9 cellular contexts compared by ENCODE assay signal in the genomic region with DNA sequence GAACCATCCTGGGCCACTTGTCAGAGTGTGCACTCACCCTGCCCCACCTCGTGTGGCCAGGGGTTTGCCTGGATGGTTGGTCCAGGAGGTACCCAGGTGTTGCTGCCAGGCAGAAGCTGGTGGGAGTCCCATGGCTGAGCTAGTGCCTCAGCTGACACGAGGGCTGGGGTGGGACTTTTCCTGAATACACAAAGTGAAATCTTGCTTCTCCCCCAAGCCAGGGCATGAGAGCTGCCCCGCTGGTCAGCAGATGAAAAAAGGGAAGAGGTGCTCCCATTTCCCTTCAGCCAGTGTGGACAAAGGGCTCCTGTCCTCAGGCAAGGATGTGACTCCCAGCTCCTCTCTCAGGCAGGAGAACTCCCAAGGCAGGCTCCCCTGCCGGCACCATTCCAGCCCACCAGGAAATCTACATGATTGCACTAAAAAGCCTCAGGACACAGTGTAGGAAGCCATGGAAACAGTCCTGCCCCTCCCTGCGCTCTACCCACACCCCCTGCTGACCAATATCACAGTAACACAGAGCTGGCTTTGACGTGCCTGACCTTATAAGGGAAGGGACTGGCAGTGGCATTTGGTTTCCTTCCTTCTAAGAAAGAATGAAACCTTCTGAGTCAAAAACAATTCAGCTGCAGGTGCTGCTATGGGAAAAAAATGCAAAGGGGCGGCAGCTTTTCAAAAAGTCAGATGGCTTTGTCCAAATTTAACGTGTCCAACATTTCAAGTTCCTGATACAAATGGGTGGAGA. TPM values are rescaled to one million over a fixed set of nuclear protein-coding genes. Genes with fewer than 3 reads are reported as not detected.
DNase-seq lines count a peak whose midpoint lies in the region; ATAC-seq, FAIRE-seq and TF ChIP-seq lines count a peak whose summit lies in the region.
"Had no signal": no experiment of that assay in that cellular context is flagged by ENCODE, and none has a peak within 500 bp of the region (broad histone marks: within the 10 kb centered on the region; RNA-seq: fewer than 3 reads in every experiment).

No MANE protein-coding gene starts in this region.

- peak; percentile 45 for DNase-seq in NK-92 treated with Interleukin-12 subunit alpha and Interleukin-12 subunit beta, amount 100 ng/mL, for 24 hours (lab: John Stamatoyannopoulos, UW)
- DNase-seq in NK-92 (lab: John Stamatoyannopoulos, UW; ENCODE audit: unreplicated experiment) (no peak), NCI-H146 treated with DMSO at 0.1 percent for 48 hours (lab: John Stamatoyannopoulos, UW; ENCODE audit: unreplicated experiment) (peak; percentile 86), fibroblast of the conjunctiva (ENCODE audit: low read depth) (peak; percentile 52), omental fat pad (ENCODE audit: low spot score) (no peak), urothelium cell line (ENCODE audit: low spot score) (peak; percentile 40)
- peak; percentile 63 for DNase-seq in activated T-helper 1 cell treated with anti-CD3 and anti-CD28 coated beads, Interleukin-12 subunit alpha, Interleukin-12 subunit beta, Interleukin-2, Interleukin-4 antibody, amounts not matched to agents 30 ng/mL and 10 ng/mL and 1 ng/mL, durations not matched to agents 14 hours and 24 hours and 36 hours (ENCODE audit: low spot score)

- no peak for FAIRE-seq in urothelium cell line (lab: Jason Lieb, UNC)
- FAIRE-seq: G401.6 had no signal

- H3K9me3 Mint-ChIP-seq in activated T-helper 1 cell treated with anti-CD3 and anti-CD28 coated beads, Interleukin-12 subunit alpha, Interleukin-12 subunit beta, Interleukin-2, Interleukin-4 antibody, amounts not matched to agents 30 ng/mL and 10 ng/mL and 1 ng/mL, durations not matched to agents 14 hours and 24 hours and 36 hours = no peaks in the 10 kb centered on the region

- ATAC-seq in HG02588 (IDR thresholded peaks at IDR 0.05; ENCODE audit: unreplicated experiment) (peak; percentile 99), omental fat pad (ENCODE audit: low FRiP score) (peak; percentile 75)

- peaks cover 44% of the 10 kb centered on the region for H3K4me1 Mint-ChIP-seq in activated T-helper 1 cell treated with anti-CD3 and anti-CD28 coated beads, Interleukin-12 subunit alpha, Interleukin-12 subunit beta, Interleukin-2, Interleukin-4 antibody, amounts not matched to agents 30 ng/mL and 10 ng/mL and 1 ng/mL, durations not matched to agents 14 hours and 24 hours and 36 hours (ENCODE audit: low read depth)

- H3K36me3 Mint-ChIP-seq in activated T-helper 1 cell treated with anti-CD3 and anti-CD28 coated beads, Interleukin-12 subunit alpha, Interleukin-12 subunit beta, Interleukin-2, Interleukin-4 antibody, amounts not matched to agents 30 ng/mL and 10 ng/mL and 1 ng/mL, durations not matched to agents 14 hours and 24 hours and 36 hours (ENCODE audit: low read depth) = peaks cover 3% of the 10 kb centered on the region

- H3K4me3 Mint-ChIP-seq in activated T-helper 1 cell treated with anti-CD3 and anti-CD28 coated beads, Interleukin-12 subunit alpha, Interleukin-12 subunit beta, Interleukin-2, Interleukin-4 antibody, amounts not matched to agents 30 ng/mL and 10 ng/mL and 1 ng/mL, durations not matched to agents 14 hours and 24 hours and 36 hours = peak overlapping the region; percentile 68

- TF ChIP-seq CTCF in omental fat pad (IDR thresholded peaks at IDR 0.05) = no peak

- H3K27me3 Mint-ChIP-seq in activated T-helper 1 cell treated with anti-CD3 and anti-CD28 coated beads, Interleukin-12 subunit alpha, Interleukin-12 subunit beta, Interleukin-2, Interleukin-4 antibody, amounts not matched to agents 30 ng/mL and 10 ng/mL and 1 ng/mL, durations not matched to agents 14 hours and 24 hours and 36 hours (ENCODE audit: insufficient read depth) = no peaks in the 10 kb centered on the region

- peak overlapping the region; percentile 90 for H3K27ac Mint-ChIP-seq in activated T-helper 1 cell treated with anti-CD3 and anti-CD28 coated beads, Interleukin-12 subunit alpha, Interleukin-12 subunit beta, Interleukin-2, Interleukin-4 antibody, amounts not matched to agents 30 ng/mL and 10 ng/mL and 1 ng/mL, durations not matched to agents 14 hours and 24 hours and 36 hours

- intact Hi-C loops in activated T-helper 1 cell treated with anti-CD3 and anti-CD28 coated beads, Interleukin-12 subunit alpha, Interleukin-12 subunit beta, Interleukin-2, Interleukin-4 antibody, amounts not matched to agents 30 ng/mL and 10 ng/mL and 1 ng/mL, durations not matched to agents 14 hours and 24 hours and 36 hours (cut with micrococcal nuclease) = loop anchor here (1.0 to 2.0 kb wide), 7 partner anchors 29 to 474 kb away; no protein-coding TSS in a partner anchor

RNA-seq across cellular contexts. Expression of a gene that starts 33.9 kb away (rescaled TPM):
- 0.29 and 0.54 TPM in 2 replicates for total RNA-seq in activated T-helper 1 cell treated with anti-CD3 and anti-CD28 coated beads, Interleukin-12 subunit alpha, Interleukin-12 subunit beta, Interleukin-2, Interleukin-4 antibody, amounts not matched to agents 30 ng/mL and 10 ng/mL and 1 ng/mL, durations not matched to agents 14 hours and 24 hours and 36 hours
- 10 to 100 TPM in 3 of 4 donors, 1 to 10 TPM in 1; 7.7 to 58.3 (median 15.5) TPM for total RNA-seq in omental fat pad

Comparison
In these comparisons a context has a peak if more than half of its experiments do, and no peak if none do; other contexts are left out.
1. DNase-seq: peak in NK-92 treated with Interleukin-12 subunit alpha and Interleukin-12 subunit beta, amount 100 ng/mL, for 24 hours (single experiment), NCI-H146 treated with DMSO at 0.1 percent for 48 hours (single experiment), activated T-helper 1 cell treated with anti-CD3 and anti-CD28 coated beads, Interleukin-12 subunit alpha, Interleukin-12 subunit beta, Interleukin-2, Interleukin-4 antibody, amounts not matched to agents 30 ng/mL and 10 ng/mL and 1 ng/mL, durations not matched to agents 14 hours and 24 hours and 36 hours (single experiment), fibroblast of the conjunctiva (single experiment) and urothelium cell line (single experiment); none in NK-92 (single experiment) and omental fat pad (single experiment).